ENCODE assay signal across 1 cellular context in genomic region chr20:10673831-10674683, GRCh38.
TF ChIP-seq lines count a peak whose summit lies in the region.

Gene JAG1 (minus strand): TSS chr20:10673999. CDS start chr20:10673530, 469 bp downstream.

TF ChIP-seq in HepG2, 621 proteins besides CTCF, POLR2A, EP300 and RAD21 (continued from another document and continues in another):
- TF ChIP-seq E2F1 (CRISPR knock-in tag; IDR thresholded peaks at IDR 0.05) (peak; percentile 70; the same call in 1 of the 2 replicates), ZNF138 (CRISPR knock-in tag; IDR thresholded peaks at IDR 0.05; ENCODE audit: low read depth) (peak; percentile 81), ZNF510 (CRISPR knock-in tag; IDR thresholded peaks at IDR 0.05; ENCODE audit: low read depth) (peak; percentile 23; the same call in 1 of the 2 replicates), NBN (conservative IDR thresholded peaks at IDR 0.05) (no peak), HMG20B (CRISPR knock-in tag; conservative IDR thresholded peaks at IDR 0.05) (no peak; the same call in 1 of the 2 replicates), POGK (CRISPR knock-in tag; conservative IDR thresholded peaks at IDR 0.05) (peak; percentile 66; the same call in 1 of the 2 replicates), BHLHE40 (IDR thresholded peaks at IDR 0.05; ENCODE audit: low read length) (0 out of 2 replicates have a peak, but pooled peaks have one; percentile 47), RBM22 (optimal IDR thresholded peaks at IDR 0.05; ENCODE audit: low read length) (peak; percentile 45), ZNF101 (CRISPR knock-in tag; IDR thresholded peaks at IDR 0.05; ENCODE audit: borderline replicate concordance, low read depth) (no peak), MXD3 (CRISPR knock-in tag; IDR thresholded peaks at IDR 0.05) (peak; percentile 20), PHF20 (CRISPR knock-in tag; IDR thresholded peaks at IDR 0.05) (peak; percentile 68), CERS6 (CRISPR knock-in tag; IDR thresholded peaks at IDR 0.05) (no peak), TRAFD1 (CRISPR knock-in tag; IDR thresholded peaks at IDR 0.05; ENCODE audit: borderline replicate concordance) (no peak), ZSCAN30 (CRISPR knock-in tag; IDR thresholded peaks at IDR 0.05) (0 out of 2 replicates have a peak, but pooled peaks have one; percentile 85), NFE2L2 (IDR thresholded peaks at IDR 0.05; ENCODE audit: low read length) (no peak), ZNF3 (CRISPR knock-in tag; IDR thresholded peaks at IDR 0.05) (no peak), ZNF580 (CRISPR knock-in tag; IDR thresholded peaks at IDR 0.05; ENCODE audit: borderline replicate concordance, low read depth) (peak; percentile 26; the same call in 1 of the 2 replicates), TRIM24 (CRISPR knock-in tag; IDR thresholded peaks at IDR 0.05) (0 out of 2 replicates have a peak, but pooled peaks have one; percentile 11), MYC (CRISPR knock-in tag; IDR thresholded peaks at IDR 0.05; ENCODE audit: borderline replicate concordance) (peak; percentile 44), HNF4A (CRISPR knock-in tag; IDR thresholded peaks at IDR 0.05) (no peak), ZNF512B (CRISPR knock-in tag; IDR thresholded peaks at IDR 0.05; ENCODE audit: borderline replicate concordance) (peak; percentile 96; the same call in 1 of the 2 replicates), ATAD3A (CRISPR knock-in tag; IDR thresholded peaks at IDR 0.05) (0 out of 2 replicates have a peak, but pooled peaks have one; percentile 14), PREB (CRISPR knock-in tag; IDR thresholded peaks at IDR 0.05) (no peak), JDP2 (CRISPR knock-in tag; IDR thresholded peaks at IDR 0.05; ENCODE audit: borderline replicate concordance) (no peak; the same call in 1 of the 2 replicates), TCF7 (IDR thresholded peaks at IDR 0.05; ENCODE audit: low read depth) (no peak; the same call in 1 of the 2 replicates), TBL1XR1 (IDR thresholded peaks at IDR 0.05; ENCODE audit: borderline replicate concordance, low read length, partially characterized antibody) (peak; percentile 75), ELF3 (CRISPR knock-in tag; IDR thresholded peaks at IDR 0.05) (peak; percentile 90), HNF1B (CRISPR knock-in tag; IDR thresholded peaks at IDR 0.05) (peak; percentile 82), ZBTB3 (CRISPR knock-in tag; IDR thresholded peaks at IDR 0.05; ENCODE audit: borderline replicate concordance, low read depth) (0 out of 2 replicates have a peak, but pooled peaks have one; percentile 67), ETV5 (CRISPR knock-in tag; IDR thresholded peaks at IDR 0.05; ENCODE audit: borderline replicate concordance) (peak; percentile 21; the same call in 1 of the 2 replicates), DRAP1 (CRISPR knock-in tag; IDR thresholded peaks at IDR 0.05) (peak; percentile 99), ZNF264 (CRISPR knock-in tag; IDR thresholded peaks at IDR 0.05) (peak; percentile 78; the same call in 1 of the 2 replicates), UBTF (CRISPR knock-in tag; IDR thresholded peaks at IDR 0.05) (peak; percentile 96), ZBTB44 (CRISPR knock-in tag; IDR thresholded peaks at IDR 0.05) (no peak; the same call in 1 of the 2 replicates), REL (CRISPR knock-in tag; conservative IDR thresholded peaks at IDR 0.05) (no peak; the same call in 1 of the 2 replicates), ZNF749 (CRISPR knock-in tag; IDR thresholded peaks at IDR 0.05; ENCODE audit: borderline replicate concordance) (peak; percentile 24; the same call in 1 of the 2 replicates), ISL2 (CRISPR knock-in tag; IDR thresholded peaks at IDR 0.05) (peak; percentile 78; the same call in 1 of the 2 replicates), MEF2D (CRISPR knock-in tag; IDR thresholded peaks at IDR 0.05) (peak; percentile 67; the same call in 1 of the 2 replicates)
